Comparison of ENCODE assay signal across 1 cellular context in the genomic region with DNA sequence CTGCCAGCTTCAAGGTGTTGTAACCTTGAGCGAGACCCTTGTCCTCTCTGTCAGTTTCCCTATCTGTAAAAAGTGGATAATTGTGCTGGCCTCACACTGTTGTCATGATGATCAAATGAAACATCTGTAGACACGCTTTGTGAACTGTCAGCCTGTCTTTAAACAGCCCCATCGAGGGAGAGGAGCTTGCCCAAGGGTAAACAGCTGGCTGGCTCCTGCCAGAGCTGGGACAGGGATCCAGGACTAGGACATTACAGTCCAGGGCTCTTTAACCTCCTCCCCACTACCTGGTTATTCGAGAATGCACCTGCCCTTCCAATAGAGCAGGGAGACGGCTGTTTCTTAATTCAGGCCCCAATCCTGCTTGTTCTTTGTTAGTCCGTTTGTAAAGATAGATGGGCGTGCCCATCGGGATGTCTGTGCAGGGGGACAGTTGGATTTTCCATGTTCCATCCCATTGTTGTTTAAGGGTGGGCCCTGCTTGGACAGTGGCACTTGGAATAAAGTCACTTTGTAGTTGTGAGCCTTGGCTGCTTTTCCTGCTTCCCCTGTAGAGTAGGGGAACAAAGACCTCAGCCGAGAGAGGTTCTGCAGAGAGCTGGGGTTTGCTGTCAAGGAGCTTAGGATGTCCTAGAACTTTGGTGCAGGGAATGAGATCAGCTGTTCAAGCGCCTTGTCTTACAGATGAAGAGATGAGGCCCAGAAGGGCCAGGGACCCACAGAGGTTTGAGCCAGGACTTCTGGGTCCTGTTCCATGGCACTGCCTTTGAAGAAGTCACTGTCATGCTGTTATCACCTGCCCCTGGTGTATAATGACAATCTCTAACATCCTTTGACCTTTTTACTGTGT.
TF ChIP-seq lines count a peak whose summit lies in the region.

No MANE protein-coding gene starts in this region.

TF ChIP-seq in HepG2, 621 proteins besides CTCF, POLR2A, EP300 and RAD21 (continued from another document and continues in another):
- TF ChIP-seq ZNF607 (CRISPR knock-in tag; IDR thresholded peaks at IDR 0.05; ENCODE audit: borderline replicate concordance) (no peak), NPAS2 (CRISPR knock-in tag; IDR thresholded peaks at IDR 0.05; ENCODE audit: borderline replicate concordance) (no peak), ZNF83 (CRISPR knock-in tag; IDR thresholded peaks at IDR 0.05; ENCODE audit: borderline replicate concordance) (no peak), SPEN (CRISPR knock-in tag; IDR thresholded peaks at IDR 0.05; ENCODE audit: low read depth) (no peak), FOXA3 (CRISPR knock-in tag; IDR thresholded peaks at IDR 0.05) (0 out of 2 replicates have a peak, but pooled peaks have one; percentile 38), ARNT2 (CRISPR knock-in tag; IDR thresholded peaks at IDR 0.05; ENCODE audit: low read depth) (0 out of 2 replicates have a peak, but pooled peaks have one; percentile 16), MXD1 (CRISPR knock-in tag; IDR thresholded peaks at IDR 0.05) (peak; percentile 38; the same call in 1 of the 2 replicates), CREM (IDR thresholded peaks at IDR 0.05) (no peak), CREM (CRISPR knock-in tag; IDR thresholded peaks at IDR 0.05) (no peak), NKX3-1 (CRISPR knock-in tag; IDR thresholded peaks at IDR 0.05) (no peak), KMT2A (CRISPR knock-in tag; IDR thresholded peaks at IDR 0.05) (0 out of 2 replicates have a peak, but pooled peaks have one; percentile 31), ZNF343 (CRISPR knock-in tag; IDR thresholded peaks at IDR 0.05) (peak; percentile 35; the same call in 1 of the 2 replicates), FOXO1 (CRISPR knock-in tag; IDR thresholded peaks at IDR 0.05) (0 out of 2 replicates have a peak, but pooled peaks have one; percentile 15), ZNF572 (CRISPR knock-in tag; IDR thresholded peaks at IDR 0.05) (peak; percentile 62; the same call in 1 of the 2 replicates), ZNF331 (CRISPR knock-in tag; IDR thresholded peaks at IDR 0.05) (no peak), MIER3 (CRISPR knock-in tag; IDR thresholded peaks at IDR 0.05; ENCODE audit: borderline replicate concordance) (no peak), ZNF850 (CRISPR knock-in tag; conservative IDR thresholded peaks at IDR 0.05) (no peak), ZSCAN12 (CRISPR knock-in tag; IDR thresholded peaks at IDR 0.05) (no peak), JARID2 (CRISPR knock-in tag; IDR thresholded peaks at IDR 0.05; ENCODE audit: insufficient replicate concordance) (no peak), NR0B2 (CRISPR knock-in tag; IDR thresholded peaks at IDR 0.05) (no peak), ZNF652 (CRISPR knock-in tag; IDR thresholded peaks at IDR 0.05; ENCODE audit: borderline replicate concordance, low read depth) (no peak), SNRNP70 (IDR thresholded peaks at IDR 0.05; ENCODE audit: low read depth, low read length) (no peak), ZNF329 (CRISPR knock-in tag; IDR thresholded peaks at IDR 0.05; ENCODE audit: low read depth) (no peak), STAG1 (CRISPR knock-in tag; IDR thresholded peaks at IDR 0.05) (no peak), ZSCAN21 (CRISPR knock-in tag; IDR thresholded peaks at IDR 0.05; ENCODE audit: borderline replicate concordance) (no peak), ZNF570 (CRISPR knock-in tag; IDR thresholded peaks at IDR 0.05; ENCODE audit: borderline replicate concordance) (no peak), ZNF556 (CRISPR knock-in tag; IDR thresholded peaks at IDR 0.05; ENCODE audit: borderline replicate concordance) (peak; percentile 25; the same call in 1 of the 2 replicates), KLF12 (CRISPR knock-in tag; IDR thresholded peaks at IDR 0.05; ENCODE audit: borderline replicate concordance) (no peak), ZNF124 (CRISPR knock-in tag; IDR thresholded peaks at IDR 0.05) (no peak), NR1H2 (CRISPR knock-in tag; IDR thresholded peaks at IDR 0.05; ENCODE audit: borderline replicate concordance, low read depth) (no peak), MAX (IDR thresholded peaks at IDR 0.05) (no peak), ZNF670 (CRISPR knock-in tag; IDR thresholded peaks at IDR 0.05; ENCODE audit: borderline replicate concordance) (0 out of 2 replicates have a peak, but pooled peaks have one; percentile 38), ETV6 (CRISPR knock-in tag; conservative IDR thresholded peaks at IDR 0.05) (no peak), RBFOX2 (IDR thresholded peaks at IDR 0.05; ENCODE audit: low read depth, low read length) (0 out of 2 replicates have a peak, but pooled peaks have one; percentile 2), ZSCAN29 (CRISPR knock-in tag; conservative IDR thresholded peaks at IDR 0.05) (no peak; the same call in 1 of the 2 replicates), ZFAT (CRISPR knock-in tag; conservative IDR thresholded peaks at IDR 0.05) (no peak), NR2F1 (CRISPR knock-in tag; IDR thresholded peaks at IDR 0.05) (no peak), ZNF317 (CRISPR knock-in tag; IDR thresholded peaks at IDR 0.05) (no peak), TERF1 (CRISPR knock-in tag; IDR thresholded peaks at IDR 0.05) (no peak), BRD4 (CRISPR knock-in tag; IDR thresholded peaks at IDR 0.05) (no peak), ZNF704 (CRISPR knock-in tag; IDR thresholded peaks at IDR 0.05; ENCODE audit: borderline replicate concordance) (0 out of 2 replicates have a peak, but pooled peaks have one; percentile 3), CBFB (CRISPR knock-in tag; IDR thresholded peaks at IDR 0.05) (no peak; the same call in 1 of the 2 replicates)
- TF ChIP-seq, protein P1, sequence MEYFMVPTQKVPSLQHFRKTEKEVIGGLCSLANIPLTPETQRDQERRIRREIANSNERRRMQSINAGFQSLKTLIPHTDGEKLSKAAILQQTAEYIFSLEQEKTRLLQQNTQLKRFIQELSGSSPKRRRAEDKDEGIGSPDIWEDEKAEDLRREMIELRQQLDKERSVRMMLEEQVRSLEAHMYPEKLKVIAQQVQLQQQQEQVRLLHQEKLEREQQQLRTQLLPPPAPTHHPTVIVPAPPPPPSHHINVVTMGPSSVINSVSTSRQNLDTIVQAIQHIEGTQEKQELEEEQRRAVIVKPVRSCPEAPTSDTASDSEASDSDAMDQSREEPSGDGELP (IDR thresholded peaks at IDR 0.05; ENCODE audit: borderline replicate concordance, low read depth) = peak; percentile 56; the same call in 1 of the 2 replicates
- TF ChIP-seq, protein P2, sequence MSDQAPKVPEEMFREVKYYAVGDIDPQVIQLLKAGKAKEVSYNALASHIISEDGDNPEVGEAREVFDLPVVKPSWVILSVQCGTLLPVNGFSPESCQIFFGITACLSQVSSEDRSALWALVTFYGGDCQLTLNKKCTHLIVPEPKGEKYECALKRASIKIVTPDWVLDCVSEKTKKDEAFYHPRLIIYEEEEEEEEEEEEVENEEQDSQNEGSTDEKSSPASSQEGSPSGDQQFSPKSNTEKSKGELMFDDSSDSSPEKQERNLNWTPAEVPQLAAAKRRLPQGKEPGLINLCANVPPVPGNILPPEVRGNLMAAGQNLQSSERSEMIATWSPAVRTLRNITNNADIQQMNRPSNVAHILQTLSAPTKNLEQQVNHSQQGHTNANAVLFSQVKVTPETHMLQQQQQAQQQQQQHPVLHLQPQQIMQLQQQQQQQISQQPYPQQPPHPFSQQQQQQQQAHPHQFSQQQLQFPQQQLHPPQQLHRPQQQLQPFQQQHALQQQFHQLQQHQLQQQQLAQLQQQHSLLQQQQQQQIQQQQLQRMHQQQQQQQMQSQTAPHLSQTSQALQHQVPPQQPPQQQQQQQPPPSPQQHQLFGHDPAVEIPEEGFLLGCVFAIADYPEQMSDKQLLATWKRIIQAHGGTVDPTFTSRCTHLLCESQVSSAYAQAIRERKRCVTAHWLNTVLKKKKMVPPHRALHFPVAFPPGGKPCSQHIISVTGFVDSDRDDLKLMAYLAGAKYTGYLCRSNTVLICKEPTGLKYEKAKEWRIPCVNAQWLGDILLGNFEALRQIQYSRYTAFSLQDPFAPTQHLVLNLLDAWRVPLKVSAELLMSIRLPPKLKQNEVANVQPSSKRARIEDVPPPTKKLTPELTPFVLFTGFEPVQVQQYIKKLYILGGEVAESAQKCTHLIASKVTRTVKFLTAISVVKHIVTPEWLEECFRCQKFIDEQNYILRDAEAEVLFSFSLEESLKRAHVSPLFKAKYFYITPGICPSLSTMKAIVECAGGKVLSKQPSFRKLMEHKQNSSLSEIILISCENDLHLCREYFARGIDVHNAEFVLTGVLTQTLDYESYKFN (CRISPR knock-in tag; conservative IDR thresholded peaks at IDR 0.05) = 0 out of 2 replicates have a peak, but pooled peaks have one; percentile 19
- TF ChIP-seq, protein P3, sequence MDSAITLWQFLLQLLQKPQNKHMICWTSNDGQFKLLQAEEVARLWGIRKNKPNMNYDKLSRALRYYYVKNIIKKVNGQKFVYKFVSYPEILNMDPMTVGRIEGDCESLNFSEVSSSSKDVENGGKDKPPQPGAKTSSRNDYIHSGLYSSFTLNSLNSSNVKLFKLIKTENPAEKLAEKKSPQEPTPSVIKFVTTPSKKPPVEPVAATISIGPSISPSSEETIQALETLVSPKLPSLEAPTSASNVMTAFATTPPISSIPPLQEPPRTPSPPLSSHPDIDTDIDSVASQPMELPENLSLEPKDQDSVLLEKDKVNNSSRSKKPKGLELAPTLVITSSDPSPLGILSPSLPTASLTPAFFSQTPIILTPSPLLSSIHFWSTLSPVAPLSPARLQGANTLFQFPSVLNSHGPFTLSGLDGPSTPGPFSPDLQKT (CRISPR knock-in tag; IDR thresholded peaks at IDR 0.05; ENCODE audit: borderline replicate concordance) = no peak
- TF ChIP-seq, protein P4, sequence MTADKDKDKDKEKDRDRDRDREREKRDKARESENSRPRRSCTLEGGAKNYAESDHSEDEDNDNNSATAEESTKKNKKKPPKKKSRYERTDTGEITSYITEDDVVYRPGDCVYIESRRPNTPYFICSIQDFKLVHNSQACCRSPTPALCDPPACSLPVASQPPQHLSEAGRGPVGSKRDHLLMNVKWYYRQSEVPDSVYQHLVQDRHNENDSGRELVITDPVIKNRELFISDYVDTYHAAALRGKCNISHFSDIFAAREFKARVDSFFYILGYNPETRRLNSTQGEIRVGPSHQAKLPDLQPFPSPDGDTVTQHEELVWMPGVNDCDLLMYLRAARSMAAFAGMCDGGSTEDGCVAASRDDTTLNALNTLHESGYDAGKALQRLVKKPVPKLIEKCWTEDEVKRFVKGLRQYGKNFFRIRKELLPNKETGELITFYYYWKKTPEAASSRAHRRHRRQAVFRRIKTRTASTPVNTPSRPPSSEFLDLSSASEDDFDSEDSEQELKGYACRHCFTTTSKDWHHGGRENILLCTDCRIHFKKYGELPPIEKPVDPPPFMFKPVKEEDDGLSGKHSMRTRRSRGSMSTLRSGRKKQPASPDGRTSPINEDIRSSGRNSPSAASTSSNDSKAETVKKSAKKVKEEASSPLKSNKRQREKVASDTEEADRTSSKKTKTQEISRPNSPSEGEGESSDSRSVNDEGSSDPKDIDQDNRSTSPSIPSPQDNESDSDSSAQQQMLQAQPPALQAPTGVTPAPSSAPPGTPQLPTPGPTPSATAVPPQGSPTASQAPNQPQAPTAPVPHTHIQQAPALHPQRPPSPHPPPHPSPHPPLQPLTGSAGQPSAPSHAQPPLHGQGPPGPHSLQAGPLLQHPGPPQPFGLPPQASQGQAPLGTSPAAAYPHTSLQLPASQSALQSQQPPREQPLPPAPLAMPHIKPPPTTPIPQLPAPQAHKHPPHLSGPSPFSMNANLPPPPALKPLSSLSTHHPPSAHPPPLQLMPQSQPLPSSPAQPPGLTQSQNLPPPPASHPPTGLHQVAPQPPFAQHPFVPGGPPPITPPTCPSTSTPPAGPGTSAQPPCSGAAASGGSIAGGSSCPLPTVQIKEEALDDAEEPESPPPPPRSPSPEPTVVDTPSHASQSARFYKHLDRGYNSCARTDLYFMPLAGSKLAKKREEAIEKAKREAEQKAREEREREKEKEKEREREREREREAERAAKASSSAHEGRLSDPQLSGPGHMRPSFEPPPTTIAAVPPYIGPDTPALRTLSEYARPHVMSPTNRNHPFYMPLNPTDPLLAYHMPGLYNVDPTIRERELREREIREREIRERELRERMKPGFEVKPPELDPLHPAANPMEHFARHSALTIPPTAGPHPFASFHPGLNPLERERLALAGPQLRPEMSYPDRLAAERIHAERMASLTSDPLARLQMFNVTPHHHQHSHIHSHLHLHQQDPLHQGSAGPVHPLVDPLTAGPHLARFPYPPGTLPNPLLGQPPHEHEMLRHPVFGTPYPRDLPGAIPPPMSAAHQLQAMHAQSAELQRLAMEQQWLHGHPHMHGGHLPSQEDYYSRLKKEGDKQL (CRISPR knock-in tag; IDR thresholded peaks at IDR 0.05; ENCODE audit: low read depth) = no peak
